ENCODE assay signal across 14 cellular contexts in genomic region chr21:43667191-43667904, GRCh38. TPM values are rescaled to one million over a fixed set of nuclear protein-coding genes. Genes with fewer than 3 reads are reported as not detected.
DNase-seq lines count a peak whose midpoint lies in the region; ATAC-seq, FAIRE-seq and TF ChIP-seq lines count a peak whose summit lies in the region.
"Had no signal": no experiment of that assay in that cellular context is flagged by ENCODE, and none has a peak within 500 bp of the region (broad histone marks: within the 10 kb centered on the region; RNA-seq: fewer than 3 reads in every experiment).

No MANE protein-coding gene starts in this region.

- H2AK5ac ChIP-seq in trophoblast cell (ENCODE audit: low read length), result no peak overlapping the region

- no peak overlapping the region for H3K4ac ChIP-seq in trophoblast cell (ENCODE audit: low read depth, low read length)

- no peaks in the 10 kb centered on the region for H3K9me3 ChIP-seq in HepG2 (ENCODE audit: low read length)
- no peaks in the 10 kb centered on the region for H3K9me3 ChIP-seq in right lobe of liver
- peaks cover 1% of the 10 kb centered on the region for H3K9me3 ChIP-seq in trophoblast cell (ENCODE audit: insufficient read depth, low read depth, low read length)
- H3K9me3 ChIP-seq: BE2C, Peyer's patch, transverse colon had no signal

- no peak overlapping the region for H3K14ac ChIP-seq in trophoblast cell (ENCODE audit: low read length)

- no TSS peak for BruUV-seq in HepG2 (replicated peaks; lab: Mats Ljungman, UMichigan)

- H3K27me3 ChIP-seq in HepG2 (ENCODE audit: control insufficient read depth in 1 of 2, insufficient read depth in 2 of 2, low read length in 2 of 2) (no peaks in the 10 kb centered on the region), right lobe of liver (no peaks in the 10 kb centered on the region), trophoblast cell (ENCODE audit: insufficient read depth, low read length) (no peaks in the 10 kb centered on the region)
- H3K27me3 ChIP-seq: BE2C, Peyer's patch, transverse colon had no signal

- FAIRE-seq in HepG2 (lab: Jason Lieb, UNC), result no peak
- FAIRE-seq: HTR-8/SVneo had no signal

- TF ChIP-seq RAD21 in HepG2 (CRISPR knock-in tag; IDR thresholded peaks at IDR 0.05), result no peak

- no peak overlapping the region for H2BK120ac ChIP-seq in trophoblast cell (ENCODE audit: insufficient read depth, low read length, poor library complexity)

- 87% methylated on average over 7 of the region's 7 CpGs for WGBS in HepG2 (ENCODE audit: low lambda C conversion rate)
- 74% methylated on average over 7 of the region's 7 CpGs for WGBS in right lobe of liver (ENCODE audit: insufficient coverage, low coverage, low lambda C conversion rate, missing lambda C conversion rate)
- no CpG with 5 or more reads among the region's 7 CpGs for WGBS in trophoblast cell (ENCODE audit: extremely low coverage, insufficient coverage, insufficient read length)

- no peak overlapping the region for H2BK5ac ChIP-seq in trophoblast cell (ENCODE audit: low read depth, low read length, poor library complexity)

- H4K91ac ChIP-seq in trophoblast cell (ENCODE audit: low read depth, low read length), result no peak overlapping the region

- H4K12ac ChIP-seq in trophoblast cell (ENCODE audit: low read depth, low read length), result no peak overlapping the region

- peak overlapping the region; percentile 33 for H3K27ac ChIP-seq in HepG2 (ENCODE audit: extremely low read length, insufficient read depth, low read length)
- H3K27ac ChIP-seq in right lobe of liver, result no peak overlapping the region
- H3K27ac ChIP-seq in trophoblast cell (ENCODE audit: low read depth, low read length), result no peak overlapping the region
- H3K27ac ChIP-seq: parathyroid adenoma, Peyer's patch, transverse colon had no signal

- no peak for DNase-seq in HepG2 (ENCODE audit: low spot score)
- no peak for DNase-seq in right lobe of liver
- DNase-seq in RPMI7951 (ENCODE audit: low read depth), result peak; percentile 81
- DNase-seq in choroid plexus epithelial cell (ENCODE audit: low read depth), result peak; percentile 82
- no peak for DNase-seq in trophoblast cell
- DNase-seq in stimulated activated naive CD4-positive, alpha-beta T cell (lab: John Stamatoyannopoulos, UW), result no peak
- DNase-seq in anterior cingulate cortex (lab: John Stamatoyannopoulos, UW), result no peak
- DNase-seq: BE2C, NCI-H2171, Peyer's patch, transverse colon had no signal

- peaks cover 34% of the 10 kb centered on the region for H3K4me1 ChIP-seq in HepG2 (ENCODE audit: insufficient read depth, low read length)
- H3K4me1 ChIP-seq in right lobe of liver, result no peaks in the 10 kb centered on the region
- no peaks in the 10 kb centered on the region for H3K4me1 ChIP-seq in trophoblast cell (ENCODE audit: control insufficient read depth in 1 of 2, insufficient read depth in 2 of 2, low read length in 2 of 2)
- H3K4me1 ChIP-seq: parathyroid adenoma, Peyer's patch, transverse colon had no signal

- ATAC-seq in HepG2, result no peak
- no peak for ATAC-seq in right lobe of liver
- no peak for ATAC-seq in HG03097 (IDR thresholded peaks at IDR 0.05; ENCODE audit: low FRiP score, unreplicated experiment)

- peaks cover 8% of the 10 kb centered on the region for H4K20me1 ChIP-seq in HepG2 (ENCODE audit: insufficient read depth, low read length)

- H4K8ac ChIP-seq in trophoblast cell (ENCODE audit: low read depth, low read length), result no peak overlapping the region

- no peak overlapping the region for H2BK12ac ChIP-seq in trophoblast cell (ENCODE audit: low read length)

- intact Hi-C loops in HepG2 (cut with micrococcal nuclease; ENCODE audit: unreplicated experiment) (no loop called here), right lobe of liver (cut with DNase I) (loop anchor here in 1 of 2 donors (10.0 kb wide), 1 partner anchor 47 kb away; the partner anchor contains the start of gene PDXK)

- H3K79me1 ChIP-seq in trophoblast cell (ENCODE audit: low read length), result no peaks in the 10 kb centered on the region

- no peak overlapping the region for H3K4me3 ChIP-seq in HepG2 (replicated peaks in 1 of 3; ENCODE audit: insufficient read depth in 1 of 3, low read depth in 2 of 3, low read length in 3 of 3)
- H3K4me3 ChIP-seq in right lobe of liver, result no peak overlapping the region
- H3K4me3 ChIP-seq in choroid plexus epithelial cell (ENCODE audit: low read depth, low read length), result no peak overlapping the region
- no peak overlapping the region for H3K4me3 ChIP-seq in trophoblast cell (ENCODE audit: low read depth, low read length)
- H3K4me3 ChIP-seq: Peyer's patch, transverse colon had no signal

- TF ChIP-seq CTCF in HepG2 (CRISPR knock-in tag; IDR thresholded peaks at IDR 0.05), result no peak
- TF ChIP-seq CTCF in right lobe of liver (IDR thresholded peaks at IDR 0.05), result no peak
- TF ChIP-seq CTCF in choroid plexus epithelial cell (conservative IDR thresholded peaks at IDR 0.05; ENCODE audit: low read depth, low read length), result no peak

- no peak overlapping the region for H3K9ac ChIP-seq in HepG2 (ENCODE audit: insufficient read depth, low read depth, low read length)
- H3K9ac ChIP-seq in trophoblast cell (ENCODE audit: low read length), result no peak overlapping the region
- H3K9ac ChIP-seq: parathyroid adenoma had no signal

- TF ChIP-seq POLR2A in HepG2 (IDR thresholded peaks at IDR 0.05; ENCODE audit: insufficient read depth in 1 of 2, low read depth in 2 of 2, low read length in 2 of 2) (no peak), right lobe of liver (IDR thresholded peaks at IDR 0.05) (no peak)

- peaks cover 8 to 68% of the 10 kb centered on the region in 2 experiments for H3K36me3 ChIP-seq in HepG2 (replicated peaks in 1 of 2; ENCODE audit: control insufficient read depth in 1 of 2, insufficient read depth in 2 of 2, low read length in 2 of 2)
- H3K36me3 ChIP-seq in right lobe of liver, result peaks cover 0 to 15% (median 3%) of the 10 kb centered on the region in 4 donors
- peaks cover 22 to 25% of the 10 kb centered on the region in 2 experiments for H3K36me3 ChIP-seq in trophoblast cell (ENCODE audit: control insufficient read depth in 1 of 2, insufficient read depth in 2 of 2, low read length in 2 of 2)

- no peak overlapping the region for H3K18ac ChIP-seq in trophoblast cell (ENCODE audit: low read length)

- H3K4me2 ChIP-seq in HepG2 (ENCODE audit: low read depth, low read length) (no peak overlapping the region), trophoblast cell (ENCODE audit: low read length) (no peak overlapping the region)

- H3K23ac ChIP-seq in trophoblast cell (ENCODE audit: low read length), result no peak overlapping the region

- H2AFZ ChIP-seq in HepG2 (ENCODE audit: low read length) (no peak overlapping the region), trophoblast cell (ENCODE audit: insufficient read depth, low read length, poor library complexity) (no peak overlapping the region)
- H2AFZ ChIP-seq: parathyroid adenoma had no signal

- TF ChIP-seq EP300 in HepG2 (IDR thresholded peaks at IDR 0.05; ENCODE audit: low read depth in 2 of 2, low read length in 2 of 2) (no peak), HepG2 (CRISPR knock-in tag; IDR thresholded peaks at IDR 0.05; ENCODE audit: borderline replicate concordance) (no peak)

- CTCF ChIA-PET in HepG2 (lab: Yijun Ruan, JAX; ENCODE audit: low intra/inter-chr PET ratio, low total read pairs), result no interaction called here

- POLR2A ChIA-PET in HepG2 (lab: Yijun Ruan, JAX), result no interaction called here

- in situ Hi-C loops in HepG2 (cut with HindIII; ENCODE audit: extremely low pct_ligation_motif_present, low pct_unique_long_range_greater_than_20kb), result no loop called here

- H3K79me2 ChIP-seq in HepG2 (ENCODE audit: insufficient read depth, low read length), result peaks cover 72% of the 10 kb centered on the region
- H3K79me2 ChIP-seq in trophoblast cell (ENCODE audit: control insufficient read depth, insufficient read depth, low read length, poor library complexity), result no peaks in the 10 kb centered on the region

RNA-seq across cellular contexts. Expression of gene RRP1B, which starts 8.0 kb away (rescaled TPM):
- total RNA-seq in HepG2 (2016; rRNA removed; fragmentation: Illumina TruSeq; extraction: Trizol), result 46.2 and 58.2 TPM in 2 replicates
- total RNA-seq in HepG2 (2016; cell fraction: cytosol; rRNA removed; fragmentation: Illumina TruSeq; extraction: Trizol; ENCODE audit: low read depth), result 4.4 and 4.5 TPM in 2 replicates
- total RNA-seq in HepG2 (2016; cell fraction: insoluble cytoplasmic fraction; rRNA removed; fragmentation: Illumina TruSeq; extraction: Trizol), result 45.9 and 49.4 TPM in 2 replicates
- total RNA-seq in HepG2 (2016; cell fraction: membrane; rRNA removed; fragmentation: Illumina TruSeq; extraction: Trizol), result 16.5 and 16.9 TPM in 2 replicates
- 28.8 and 31.8 TPM in 2 replicates for total RNA-seq in HepG2 (2016; cell fraction: nucleus; rRNA removed; fragmentation: Illumina TruSeq; extraction: Trizol)
- polyA plus RNA-seq in HepG2 (2011; rRNA removed), result 16.3 TPM in 2 replicates
- polyA plus RNA-seq in HepG2 (2011; cell fraction: cytosol; rRNA removed), result 10.6 and 12.2 TPM in 2 replicates
- 17.2 and 19.0 TPM in 2 replicates for polyA plus RNA-seq in HepG2 (2011; cell fraction: nucleus; rRNA removed)
- polyA plus RNA-seq in HepG2 (2012), result 19.7 and 22.4 TPM in 2 replicates
- polyA plus RNA-seq in HepG2 (2016; cell fraction: cytosol; fragmentation: Illumina TruSeq; extraction: Trizol; ENCODE audit: low read depth), result 1.9 and 2.3 TPM in 2 replicates
- 45.7 and 50.1 TPM in 2 replicates for polyA plus RNA-seq in HepG2 (2016; cell fraction: insoluble cytoplasmic fraction; fragmentation: Illumina TruSeq; extraction: Trizol; ENCODE audit: low read depth)
- 7.9 and 8.4 TPM in 2 replicates for polyA plus RNA-seq in HepG2 (2016; cell fraction: membrane; fragmentation: Illumina TruSeq; extraction: Trizol; ENCODE audit: low read depth)
- 52.6 and 53.3 TPM in 2 replicates for polyA plus RNA-seq in HepG2 (2016; cell fraction: nucleus; fragmentation: Illumina TruSeq; extraction: Trizol; ENCODE audit: insufficient read depth, low read depth)
- 26.5 and 39.4 TPM in 2 replicates for polyA minus RNA-seq in HepG2 (2011; rRNA and poly(A)+ RNA removed; ENCODE audit: low replicate concordance)
- 23.0 and 23.7 TPM in 2 replicates for polyA minus RNA-seq in HepG2 (2011; cell fraction: cytosol; rRNA and poly(A)+ RNA removed)
- 12.1 and 17.0 TPM in 2 replicates for polyA minus RNA-seq in HepG2 (2011; cell fraction: nucleus; rRNA and poly(A)+ RNA removed)
- total RNA-seq in right lobe of liver, result 10 to 100 TPM in 2 of 6 experiments, 1 to 10 TPM in 4; 8.0 to 17.0 (median 9.8) TPM
- 12.1 and 13.1 TPM in 2 replicates for total RNA-seq in RPMI7951 (2014; rRNA removed; shearing (Covaris generic))
- 14.3 and 14.8 TPM in 2 replicates for polyA plus RNA-seq in trophoblast cell (2013)

RNA-seq across cellular contexts. Expression of gene HSF2BP, which starts 8.1 kb away (rescaled TPM):
- total RNA-seq in HepG2 (2016; rRNA removed; fragmentation: Illumina TruSeq; extraction: Trizol), result 1.6 and 2.2 TPM in 2 replicates
- 2.9 and 3.0 TPM in 2 replicates for total RNA-seq in HepG2 (2016; cell fraction: cytosol; rRNA removed; fragmentation: Illumina TruSeq; extraction: Trizol; ENCODE audit: low read depth)
- total RNA-seq in HepG2 (2016; cell fraction: insoluble cytoplasmic fraction; rRNA removed; fragmentation: Illumina TruSeq; extraction: Trizol), result 1.8 and 2.1 TPM in 2 replicates
- 1.7 and 2.1 TPM in 2 replicates for total RNA-seq in HepG2 (2016; cell fraction: membrane; rRNA removed; fragmentation: Illumina TruSeq; extraction: Trizol)
- total RNA-seq in HepG2 (2016; cell fraction: nucleus; rRNA removed; fragmentation: Illumina TruSeq; extraction: Trizol), result 1.6 and 2.4 TPM in 2 replicates
- polyA plus RNA-seq in HepG2 (2011; rRNA removed), result 0.63 and 0.67 TPM in 2 replicates
- 0.68 and 0.87 TPM in 2 replicates for polyA plus RNA-seq in HepG2 (2011; cell fraction: cytosol; rRNA removed)
- polyA plus RNA-seq in HepG2 (2011; cell fraction: nucleus; rRNA removed), result 0.98 and 1.1 TPM in 2 replicates
- polyA plus RNA-seq in HepG2 (2012), result 0.92 and 0.95 TPM in 2 replicates
- polyA plus RNA-seq in HepG2 (2016; cell fraction: cytosol; fragmentation: Illumina TruSeq; extraction: Trizol; ENCODE audit: low read depth), result 0.49 and 0.50 TPM in 2 replicates
- 1.4 and 1.6 TPM in 2 replicates for polyA plus RNA-seq in HepG2 (2016; cell fraction: insoluble cytoplasmic fraction; fragmentation: Illumina TruSeq; extraction: Trizol; ENCODE audit: low read depth)
- polyA plus RNA-seq in HepG2 (2016; cell fraction: membrane; fragmentation: Illumina TruSeq; extraction: Trizol; ENCODE audit: low read depth), result 0.49 and 0.94 TPM in 2 replicates
- polyA plus RNA-seq in HepG2 (2016; cell fraction: nucleus; fragmentation: Illumina TruSeq; extraction: Trizol; ENCODE audit: insufficient read depth, low read depth), result 0.75 and 1.5 TPM in 2 replicates
- polyA minus RNA-seq in HepG2 (2011; rRNA and poly(A)+ RNA removed; ENCODE audit: low replicate concordance), result 0.48 and 3.0 TPM in 2 replicates
- 0.69 TPM in 1 of 2 replicates, not detected in the other for polyA minus RNA-seq in HepG2 (2011; cell fraction: cytosol; rRNA and poly(A)+ RNA removed)
- polyA minus RNA-seq in HepG2 (2011; cell fraction: nucleus; rRNA and poly(A)+ RNA removed), result 3.1 and 4.4 TPM in 2 replicates
- under 1 TPM in 4 of 6 experiments, not detected in 2; 0.25 to 0.62 (median 0.37) TPM for total RNA-seq in right lobe of liver
- total RNA-seq in RPMI7951 (2014; rRNA removed; shearing (Covaris generic)), result 0.49 and 0.96 TPM in 2 replicates
- 1.7 and 1.8 TPM in 2 replicates for polyA plus RNA-seq in trophoblast cell (2013)

RNA-seq across cellular contexts. Expression of gene PDXK, which starts 51.6 kb away (rescaled TPM):
- total RNA-seq in HepG2 (2016; rRNA removed; fragmentation: Illumina TruSeq; extraction: Trizol), result 114 and 151 TPM in 2 replicates
- total RNA-seq in HepG2 (2016; cell fraction: cytosol; rRNA removed; fragmentation: Illumina TruSeq; extraction: Trizol; ENCODE audit: low read depth), result 28.6 and 35.2 TPM in 2 replicates
- total RNA-seq in HepG2 (2016; cell fraction: insoluble cytoplasmic fraction; rRNA removed; fragmentation: Illumina TruSeq; extraction: Trizol), result 115 and 149 TPM in 2 replicates
- 62.0 and 68.5 TPM in 2 replicates for total RNA-seq in HepG2 (2016; cell fraction: membrane; rRNA removed; fragmentation: Illumina TruSeq; extraction: Trizol)
- 61.1 and 71.3 TPM in 2 replicates for total RNA-seq in HepG2 (2016; cell fraction: nucleus; rRNA removed; fragmentation: Illumina TruSeq; extraction: Trizol)
- 165 and 184 TPM in 2 replicates for polyA plus RNA-seq in HepG2 (2011; rRNA removed)
- 146 and 162 TPM in 2 replicates for polyA plus RNA-seq in HepG2 (2011; cell fraction: cytosol; rRNA removed)
- polyA plus RNA-seq in HepG2 (2011; cell fraction: nucleus; rRNA removed), result 215 and 264 TPM in 2 replicates
- polyA plus RNA-seq in HepG2 (2012), result 82.4 and 87.9 TPM in 2 replicates
- 45.4 and 55.7 TPM in 2 replicates for polyA plus RNA-seq in HepG2 (2016; cell fraction: cytosol; fragmentation: Illumina TruSeq; extraction: Trizol; ENCODE audit: low read depth)
- 135 and 141 TPM in 2 replicates for polyA plus RNA-seq in HepG2 (2016; cell fraction: insoluble cytoplasmic fraction; fragmentation: Illumina TruSeq; extraction: Trizol; ENCODE audit: low read depth)
- 56.2 and 56.5 TPM in 2 replicates for polyA plus RNA-seq in HepG2 (2016; cell fraction: membrane; fragmentation: Illumina TruSeq; extraction: Trizol; ENCODE audit: low read depth)
- 113 and 114 TPM in 2 replicates for polyA plus RNA-seq in HepG2 (2016; cell fraction: nucleus; fragmentation: Illumina TruSeq; extraction: Trizol; ENCODE audit: insufficient read depth, low read depth)
- polyA minus RNA-seq in HepG2 (2011; rRNA and poly(A)+ RNA removed; ENCODE audit: low replicate concordance), result 159 and 241 TPM in 2 replicates
- polyA minus RNA-seq in HepG2 (2011; cell fraction: cytosol; rRNA and poly(A)+ RNA removed), result 48.1 and 61.1 TPM in 2 replicates
- polyA minus RNA-seq in HepG2 (2011; cell fraction: nucleus; rRNA and poly(A)+ RNA removed), result 60.5 and 61.0 TPM in 2 replicates
- total RNA-seq in right lobe of liver, result 10 to 100 TPM; 52.9 to 87.5 (median 58.9) TPM
- 41.3 and 41.8 TPM in 2 replicates for total RNA-seq in RPMI7951 (2014; rRNA removed; shearing (Covaris generic))
- polyA plus RNA-seq in trophoblast cell (2013), result 70.9 and 73.5 TPM in 2 replicates

Comparison
In these comparisons a context has a peak if more than half of its experiments do, and no peak if none do; other contexts are left out.
1. DNase-seq: peak in RPMI7951 (single experiment) and choroid plexus epithelial cell (single experiment); none in HepG2 (single experiment), right lobe of liver (0 of 3), trophoblast cell (0 of 2), stimulated activated naive CD4-positive, alpha-beta T cell (0 of 6) and anterior cingulate cortex (0 of 58).